Comparison of ENCODE assay signal across 10 cellular contexts in the genomic region with DNA sequence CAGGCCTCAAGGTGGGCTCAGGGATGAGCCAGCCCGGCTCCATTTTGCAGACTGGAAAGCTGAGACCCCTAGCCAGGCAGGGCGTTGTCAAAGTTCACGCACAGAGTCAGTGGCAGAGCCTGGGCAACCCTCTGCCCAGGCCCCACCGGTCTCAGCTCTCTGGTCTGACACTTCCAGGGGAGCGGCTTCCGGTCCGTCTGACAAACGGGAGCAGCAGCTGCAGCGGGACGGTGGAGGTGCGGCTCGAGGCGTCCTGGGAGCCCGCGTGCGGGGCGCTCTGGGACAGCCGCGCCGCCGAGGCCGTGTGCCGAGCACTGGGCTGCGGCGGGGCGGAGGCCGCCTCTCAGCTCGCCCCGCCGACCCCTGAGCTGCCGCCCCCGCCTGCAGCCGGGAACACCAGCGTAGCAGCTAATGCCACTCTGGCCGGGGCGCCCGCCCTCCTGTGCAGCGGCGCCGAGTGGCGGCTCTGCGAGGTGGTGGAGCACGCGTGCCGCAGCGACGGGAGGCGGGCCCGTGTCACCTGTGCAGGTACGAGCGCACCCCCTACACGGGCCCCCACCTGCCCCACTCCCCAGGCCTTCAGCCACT. TPM values are rescaled to one million over a fixed set of nuclear protein-coding genes. Genes with fewer than 3 reads are reported as not detected.
A peak's percentile ranks its signal among the peaks of the same experiment; 100 is the strongest.
DNase-seq lines count a peak whose midpoint lies in the region; ATAC-seq, FAIRE-seq and TF ChIP-seq lines count a peak whose summit lies in the region.
"Had no signal": no experiment of that assay in that cellular context is flagged by ENCODE, and none has a peak within 500 bp of the region (broad histone marks: within the 10 kb centered on the region; RNA-seq: fewer than 3 reads in every experiment).

No MANE protein-coding gene starts in this region.

- H3K9ac ChIP-seq in parathyroid adenoma: no peak overlapping the region

- H3K27ac ChIP-seq in Peyer's patch (peak overlapping the region in 1 of 4 donors; percentile 38), foreskin keratinocyte (no peak overlapping the region), parathyroid adenoma (no peak overlapping the region), substantia nigra (ENCODE audit: low read depth, low read length, poor library complexity, severe bottlenecking) (no peak overlapping the region)
- H3K27ac ChIP-seq: neutrophil had no signal

- H3K4me1 ChIP-seq in Peyer's patch (peaks cover 0 to 19% (median 8%) of the 10 kb centered on the region in 4 donors), foreskin keratinocyte (no peaks in the 10 kb centered on the region), parathyroid adenoma (no peaks in the 10 kb centered on the region)

- H3K36me3 ChIP-seq in Peyer's patch: no peaks in the 10 kb centered on the region
- no peaks in the 10 kb centered on the region for H3K36me3 ChIP-seq in parathyroid adenoma (ENCODE audit: control insufficient read depth, insufficient read depth, low read length)
- H3K36me3 ChIP-seq: neutrophil had no signal

- peak overlapping the region; percentile 60 for H2AFZ ChIP-seq in parathyroid adenoma

- H3K4me2 ChIP-seq in parathyroid adenoma (ENCODE audit: low read length): peak overlapping the region; percentile 59

- H3K4me3 ChIP-seq in Peyer's patch: peak overlapping the region; percentile 22 to 52 (median 50)
- peak overlapping the region; percentile 22 for H3K4me3 ChIP-seq in parathyroid adenoma (ENCODE audit: low read depth, low read length)

- H3K27me3 ChIP-seq in Peyer's patch (no peaks in the 10 kb centered on the region), foreskin keratinocyte (peaks cover 32% of the 10 kb centered on the region), parathyroid adenoma (ENCODE audit: control insufficient read depth, insufficient read depth, low read length) (no peaks in the 10 kb centered on the region)

- no peak for TF ChIP-seq POLR2A in Peyer's patch (IDR thresholded peaks at IDR 0.05)

- no peak for FAIRE-seq in HTR-8/SVneo (lab: Jason Lieb, UNC)
- FAIRE-seq: H54 had no signal

- peak; percentile 58 for ATAC-seq in foreskin keratinocyte

- no peaks in the 10 kb centered on the region for H3K79me2 ChIP-seq in parathyroid adenoma

- DNase-seq in EL: peak; percentile 21
- DNase-seq in Peyer's patch: peak in 1 of 3 donors; percentile 50
- no peak for DNase-seq in foreskin keratinocyte
- no peak for DNase-seq in HTR-8/SVneo (ENCODE audit: insufficient read length, low spot score)
- DNase-seq in substantia nigra (lab: John Stamatoyannopoulos, UW): no peak
- DNase-seq in NCI-H446 treated with DMSO at 0.1 percent for 48 hours (lab: John Stamatoyannopoulos, UW): no peak
- DNase-seq in anterior cingulate cortex (lab: John Stamatoyannopoulos, UW): no peak

- peak in 1 of 6 experiments; percentile 4 for TF ChIP-seq CTCF in Peyer's patch (IDR thresholded peaks at IDR 0.05)
- peak; percentile 13 for TF ChIP-seq CTCF in foreskin keratinocyte (conservative IDR thresholded peaks at IDR 0.05)
- TF ChIP-seq CTCF in parathyroid adenoma (IDR thresholded peaks at IDR 0.05): no peak

- H3K9me3 ChIP-seq in Peyer's patch (no peaks in the 10 kb centered on the region), parathyroid adenoma (ENCODE audit: control insufficient read depth, low read length) (no peaks in the 10 kb centered on the region)
- H3K9me3 ChIP-seq: neutrophil had no signal

RNA-seq across cellular contexts. Expression of a gene that starts 36.0 kb away (rescaled TPM):
- total RNA-seq in Peyer's patch: 10 to 100 TPM in 1 of 4 donors, 1 to 10 TPM in 3; 3.3 to 15.7 (median 4.7) TPM
- total RNA-seq in foreskin keratinocyte: 0.14 and 0.18 TPM in 2 replicates
- 0.07 and 0.16 TPM in 2 replicates for polyA plus RNA-seq in foreskin keratinocyte

RNA-seq across cellular contexts. Expression of a gene that starts 55.5 kb away (rescaled TPM):
- total RNA-seq in Peyer's patch (10 to 100 TPM in 1 of 4 donors, 1 to 10 TPM in 3; 3.7 to 61.9 (median 8.8) TPM), foreskin keratinocyte (2.6 and 7.5 TPM in 2 replicates)
- 2.4 and 10.3 TPM in 2 replicates for polyA plus RNA-seq in foreskin keratinocyte
